In the genomic region with DNA sequence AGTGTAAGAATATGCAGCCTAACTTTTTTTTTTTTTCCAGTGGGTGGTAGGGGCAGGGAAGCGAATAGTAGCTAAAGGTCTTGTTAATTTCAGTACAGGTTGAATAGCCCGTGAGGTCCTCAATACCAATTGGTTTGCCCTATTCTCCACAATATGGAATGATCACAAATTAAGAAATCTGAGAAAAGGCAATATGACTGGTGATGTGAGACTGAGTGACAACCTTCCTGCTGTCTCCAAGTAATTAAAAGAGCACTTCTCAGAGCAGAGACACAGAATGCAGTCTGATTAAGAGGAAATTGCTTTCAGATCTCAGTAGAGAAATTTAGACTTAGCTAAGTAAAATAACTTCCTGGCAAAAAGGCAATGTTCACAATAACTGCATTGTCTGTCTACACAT, we compare ENCODE assay signal across 17 cellular contexts. TPM values are rescaled to one million over a fixed set of nuclear protein-coding genes. Genes with fewer than 3 reads are reported as not detected.
DNase-seq lines count a peak whose midpoint lies in the region; ATAC-seq and TF ChIP-seq lines count a peak whose summit lies in the region.
"Had no signal": no experiment of that assay in that cellular context is flagged by ENCODE, and none has a peak within 500 bp of the region (broad histone marks: within the 10 kb centered on the region; RNA-seq: fewer than 3 reads in every experiment).

No MANE protein-coding gene starts in this region.

- H3K27me3 ChIP-seq in effector memory CD4-positive, alpha-beta T cell (replicated peaks; ENCODE audit: control insufficient read depth, insufficient read depth, low read length, poor library complexity, severe bottlenecking) = no peaks in the 10 kb centered on the region
- no peaks in the 10 kb centered on the region for H3K27me3 ChIP-seq in stomach
- H3K27me3 ChIP-seq: ascending aorta, vagina had no signal

- intact Hi-C loops in stomach (cut with DNase I; ENCODE audit: low total_unique reads) = no loop called here

- no peak overlapping the region for H3K4me3 ChIP-seq in effector memory CD4-positive, alpha-beta T cell (ENCODE audit: insufficient read depth, low read depth, low read length, poor library complexity, severe bottlenecking)
- H3K4me3 ChIP-seq in stomach = no peak overlapping the region
- H3K4me3 ChIP-seq: ascending aorta, vagina had no signal

- H3K4me1 ChIP-seq in effector memory CD4-positive, alpha-beta T cell (ENCODE audit: control insufficient read depth, insufficient read depth, low read length, poor library complexity, severe bottlenecking) = peaks cover 25% of the 10 kb centered on the region
- H3K4me1 ChIP-seq in stomach = no peaks in the 10 kb centered on the region
- H3K4me1 ChIP-seq: ascending aorta, vagina had no signal

- ATAC-seq in HG02981 (IDR thresholded peaks at IDR 0.05; ENCODE audit: unreplicated experiment) = no peak
- ATAC-seq in SK-N-SH treated with all-trans-retinoic acid at 6 μM for 48 hours = no peak
- ATAC-seq in HG03097 (IDR thresholded peaks at IDR 0.05; ENCODE audit: low FRiP score, unreplicated experiment) = no peak
- ATAC-seq: left colon had no signal

- H3K9me3 Mint-ChIP-seq in activated naive CD4-positive, alpha-beta T cell treated with anti-CD3 and anti-CD28 coated beads, Interleukin-2, amount 50 U/mL, for 24 hours = no peaks in the 10 kb centered on the region
- H3K9me3 Mint-ChIP-seq in T-helper 1 cell treated with Interleukin-12 subunit alpha and Interleukin-12 subunit beta and Interleukin-4 antibody, amounts not matched to agents 30 μg/mL and 1 μg/mL, for 36 hours = no peaks in the 10 kb centered on the region

- DNase-seq in activated naive CD4-positive, alpha-beta T cell (lab: John Stamatoyannopoulos, UW) = no peak
- DNase-seq in effector memory CD4-positive, alpha-beta T cell = no peak
- DNase-seq in stomach = no peak
- DNase-seq: left colon, midbrain, NCI-H2029 treated with DMSO at 0.1 percent for 48 hours, NCI-H524 had no signal

- peak overlapping the region; percentile 86 for H3K4me3 Mint-ChIP-seq in activated naive CD4-positive, alpha-beta T cell treated with anti-CD3 and anti-CD28 coated beads, Interleukin-2, amount 50 U/mL, for 24 hours
- H3K4me3 Mint-ChIP-seq in T-helper 1 cell treated with Interleukin-12 subunit alpha and Interleukin-12 subunit beta and Interleukin-4 antibody, amounts not matched to agents 30 μg/mL and 1 μg/mL, for 36 hours = peak overlapping the region; percentile 74

- WGBS in stomach, 5 donors = 65 to 86% (median 83%) methylated on average over 2 of the region's 2 CpGs

- H3K4me1 Mint-ChIP-seq in activated naive CD4-positive, alpha-beta T cell treated with anti-CD3 and anti-CD28 coated beads, Interleukin-2, amount 50 U/mL, for 24 hours = peaks cover 94% of the 10 kb centered on the region
- peaks cover 67% of the 10 kb centered on the region for H3K4me1 Mint-ChIP-seq in T-helper 1 cell treated with Interleukin-12 subunit alpha and Interleukin-12 subunit beta and Interleukin-4 antibody, amounts not matched to agents 30 μg/mL and 1 μg/mL, for 36 hours (ENCODE audit: low read depth)

- TF ChIP-seq EP300 in stomach (IDR thresholded peaks at IDR 0.05) = no peak

- H3K36me3 Mint-ChIP-seq in activated naive CD4-positive, alpha-beta T cell treated with anti-CD3 and anti-CD28 coated beads, Interleukin-2, amount 50 U/mL, for 24 hours = peaks cover 12% of the 10 kb centered on the region
- peaks cover 37% of the 10 kb centered on the region for H3K36me3 Mint-ChIP-seq in T-helper 1 cell treated with Interleukin-12 subunit alpha and Interleukin-12 subunit beta and Interleukin-4 antibody, amounts not matched to agents 30 μg/mL and 1 μg/mL, for 36 hours (ENCODE audit: low read depth)

- H3K27ac Mint-ChIP-seq in activated naive CD4-positive, alpha-beta T cell treated with anti-CD3 and anti-CD28 coated beads, Interleukin-2, amount 50 U/mL, for 24 hours = peak overlapping the region; percentile 92
- peak overlapping the region; percentile 87 for H3K27ac Mint-ChIP-seq in T-helper 1 cell treated with Interleukin-12 subunit alpha and Interleukin-12 subunit beta and Interleukin-4 antibody, amounts not matched to agents 30 μg/mL and 1 μg/mL, for 36 hours

- TF ChIP-seq POLR2A in stomach (IDR thresholded peaks at IDR 0.05) = no peak

- no peaks in the 10 kb centered on the region for H3K9me3 ChIP-seq in effector memory CD4-positive, alpha-beta T cell (ENCODE audit: control insufficient read depth, low read length)
- H3K9me3 ChIP-seq in stomach = no peaks in the 10 kb centered on the region
- H3K9me3 ChIP-seq: ascending aorta, vagina had no signal

- peaks cover 7% of the 10 kb centered on the region for H3K36me3 ChIP-seq in effector memory CD4-positive, alpha-beta T cell (ENCODE audit: control insufficient read depth, insufficient read depth, low read length)
- H3K36me3 ChIP-seq in stomach = no peaks in the 10 kb centered on the region
- H3K36me3 ChIP-seq: ascending aorta, vagina had no signal

- H3K27me3 Mint-ChIP-seq in activated naive CD4-positive, alpha-beta T cell treated with anti-CD3 and anti-CD28 coated beads, Interleukin-2, amount 50 U/mL, for 24 hours = no peaks in the 10 kb centered on the region
- no peaks in the 10 kb centered on the region for H3K27me3 Mint-ChIP-seq in T-helper 1 cell treated with Interleukin-12 subunit alpha and Interleukin-12 subunit beta and Interleukin-4 antibody, amounts not matched to agents 30 μg/mL and 1 μg/mL, for 36 hours (ENCODE audit: low read depth)

- TF ChIP-seq CTCF in stomach (IDR thresholded peaks at IDR 0.05) = no peak

- H3K27ac ChIP-seq in effector memory CD4-positive, alpha-beta T cell (ENCODE audit: insufficient read depth, low read length, poor library complexity, severe bottlenecking) = peak overlapping the region; percentile 68
- peak overlapping the region in 1 of 5 donors; percentile 5 for H3K27ac ChIP-seq in stomach
- H3K27ac ChIP-seq: ascending aorta, vagina had no signal

TF ChIP-seq in SK-N-SH treated with all-trans-retinoic acid at 6 μM for 48 hours, 23 proteins besides CTCF, POLR2A, EP300 and RAD21:
- TF ChIP-seq TOX (CRISPR knock-in tag; IDR thresholded peaks at IDR 0.05; ENCODE audit: borderline replicate concordance) (no peak), ZC3H10 (CRISPR knock-in tag; IDR thresholded peaks at IDR 0.05) (no peak), ARNTL (CRISPR knock-in tag; IDR thresholded peaks at IDR 0.05; ENCODE audit: borderline replicate concordance, low read depth) (no peak), ZFP30 (CRISPR knock-in tag; IDR thresholded peaks at IDR 0.05) (no peak), PPARA (CRISPR knock-in tag; IDR thresholded peaks at IDR 0.05; ENCODE audit: borderline replicate concordance) (no peak), ZFP3 (CRISPR knock-in tag; IDR thresholded peaks at IDR 0.05) (no peak), ZNF565 (CRISPR knock-in tag; conservative IDR thresholded peaks at IDR 0.05; ENCODE audit: low read depth) (no peak)
- TF ChIP-seq, protein P1, sequence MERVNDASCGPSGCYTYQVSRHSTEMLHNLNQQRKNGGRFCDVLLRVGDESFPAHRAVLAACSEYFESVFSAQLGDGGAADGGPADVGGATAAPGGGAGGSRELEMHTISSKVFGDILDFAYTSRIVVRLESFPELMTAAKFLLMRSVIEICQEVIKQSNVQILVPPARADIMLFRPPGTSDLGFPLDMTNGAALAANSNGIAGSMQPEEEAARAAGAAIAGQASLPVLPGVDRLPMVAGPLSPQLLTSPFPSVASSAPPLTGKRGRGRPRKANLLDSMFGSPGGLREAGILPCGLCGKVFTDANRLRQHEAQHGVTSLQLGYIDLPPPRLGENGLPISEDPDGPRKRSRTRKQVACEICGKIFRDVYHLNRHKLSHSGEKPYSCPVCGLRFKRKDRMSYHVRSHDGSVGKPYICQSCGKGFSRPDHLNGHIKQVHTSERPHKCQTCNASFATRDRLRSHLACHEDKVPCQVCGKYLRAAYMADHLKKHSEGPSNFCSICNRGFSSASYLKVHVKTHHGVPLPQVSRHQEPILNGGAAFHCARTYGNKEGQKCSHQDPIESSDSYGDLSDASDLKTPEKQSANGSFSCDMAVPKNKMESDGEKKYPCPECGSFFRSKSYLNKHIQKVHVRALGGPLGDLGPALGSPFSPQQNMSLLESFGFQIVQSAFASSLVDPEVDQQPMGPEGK (CRISPR knock-in tag; IDR thresholded peaks at IDR 0.05; ENCODE audit: borderline replicate concordance) = no peak

RNA-seq across cellular contexts. Expression of gene GPR174, which starts 22.9 kb away (rescaled TPM):
- 1 to 10 TPM in 2 of 5 donors, under 1 TPM in 1, not detected in 2; under 0.01 to 9.6 (median 4.6) TPM for total RNA-seq in stomach
- under 1 TPM in 2 of 3 donors, not detected in 1; 0.13 to 0.76 TPM for polyA plus RNA-seq in stomach
- total RNA-seq: ascending aorta, fibroblast of villous mesenchyme, H1, renal cortical epithelial cell had no signal
- polyA plus RNA-seq: H1 had no signal
